Comparison of ENCODE assay signal across 2 cellular contexts in genomic region chr7:30154111-30154587, GRCh38.
TF ChIP-seq lines count a peak whose summit lies in the region.

No MANE protein-coding gene starts in this region.

TF ChIP-seq in K562, 482 proteins besides CTCF, POLR2A, EP300 and RAD21 (continues in another document):
- TF ChIP-seq MGA (IDR thresholded peaks at IDR 0.05) (peak; percentile 73), ZNF592 (IDR thresholded peaks at IDR 0.05) (0 out of 2 replicates have a peak, but pooled peaks have one; percentile 46), ZNF583 (CRISPR knock-in tag; IDR thresholded peaks at IDR 0.05) (0 out of 2 replicates have a peak, but pooled peaks have one; percentile 36), MTA1 (IDR thresholded peaks at IDR 0.05; ENCODE audit: borderline replicate concordance) (peak; percentile 54; the same call in 1 of the 2 replicates), ZNF324 (CRISPR knock-in tag; IDR thresholded peaks at IDR 0.05) (no peak), MTA3 (IDR thresholded peaks at IDR 0.05; ENCODE audit: borderline replicate concordance) (0 out of 2 replicates have a peak, but pooled peaks have one; percentile 49)

TF ChIP-seq in GM12891, 5 proteins besides CTCF, POLR2A, EP300 and RAD21:
- TF ChIP-seq POU2F2 (IDR thresholded peaks at IDR 0.05; ENCODE audit: low read depth, low read length), result no peak
- no peak for TF ChIP-seq PAX5 (IDR thresholded peaks at IDR 0.05; ENCODE audit: insufficient read depth, low read length, severe bottlenecking)
- no peak for TF ChIP-seq TAF1 (IDR thresholded peaks at IDR 0.05; ENCODE audit: low read depth, low read length)
- no peak for TF ChIP-seq SPI1 (IDR thresholded peaks at IDR 0.05; ENCODE audit: low read depth, low read length)
- no peak for TF ChIP-seq POLR2AphosphoS5 (IDR thresholded peaks at IDR 0.05; ENCODE audit: low read depth, low read length)
